In the genomic region with DNA sequence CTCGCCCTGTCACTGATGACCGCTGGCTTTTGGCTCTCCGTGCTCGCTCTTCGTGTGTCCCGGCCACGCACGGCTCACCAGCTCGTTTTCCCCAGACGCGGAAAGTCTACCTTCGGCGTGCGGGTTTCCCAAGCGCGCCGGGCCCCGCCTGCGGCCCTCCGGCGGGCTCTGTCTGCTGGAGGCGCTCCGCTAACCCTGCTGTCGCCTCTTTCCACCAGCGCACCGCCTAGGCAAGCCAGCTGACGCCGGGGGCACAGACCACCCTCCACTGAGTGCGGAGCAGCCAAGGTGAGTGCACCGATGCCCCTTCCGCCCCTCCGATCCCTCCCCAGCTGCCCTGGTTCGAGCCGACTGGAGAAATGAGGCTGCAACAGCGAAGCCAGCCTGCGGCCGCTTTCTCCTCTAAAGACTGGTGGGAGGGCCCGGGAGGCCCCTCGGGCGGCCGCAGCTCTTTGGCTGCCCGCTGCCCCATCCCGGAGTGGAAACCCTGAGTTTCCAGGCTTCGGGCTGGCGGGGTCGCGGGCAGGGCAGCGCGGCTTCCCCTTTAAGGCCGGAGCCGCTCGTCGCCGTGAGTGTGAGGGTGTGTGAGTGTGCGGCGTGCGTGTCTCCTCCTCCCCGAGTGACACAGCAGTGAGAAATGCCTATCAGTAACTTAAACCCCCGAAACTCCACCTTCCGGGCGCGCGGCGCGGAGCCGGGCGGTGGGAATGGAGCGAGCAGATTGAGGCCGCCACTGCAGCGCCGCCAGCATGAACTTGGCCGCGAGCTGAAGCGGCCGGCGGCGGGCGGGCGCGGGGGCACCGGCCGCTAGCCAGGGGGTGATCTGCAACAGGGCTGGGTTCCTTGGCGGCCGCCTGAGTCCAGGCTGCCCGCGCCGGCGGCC, we compare ENCODE assay signal across 1 cellular context.
A peak's percentile ranks its signal among the peaks of the same experiment; 100 is the strongest.
TF ChIP-seq lines count a peak whose summit lies in the region.

A gene with protein sequence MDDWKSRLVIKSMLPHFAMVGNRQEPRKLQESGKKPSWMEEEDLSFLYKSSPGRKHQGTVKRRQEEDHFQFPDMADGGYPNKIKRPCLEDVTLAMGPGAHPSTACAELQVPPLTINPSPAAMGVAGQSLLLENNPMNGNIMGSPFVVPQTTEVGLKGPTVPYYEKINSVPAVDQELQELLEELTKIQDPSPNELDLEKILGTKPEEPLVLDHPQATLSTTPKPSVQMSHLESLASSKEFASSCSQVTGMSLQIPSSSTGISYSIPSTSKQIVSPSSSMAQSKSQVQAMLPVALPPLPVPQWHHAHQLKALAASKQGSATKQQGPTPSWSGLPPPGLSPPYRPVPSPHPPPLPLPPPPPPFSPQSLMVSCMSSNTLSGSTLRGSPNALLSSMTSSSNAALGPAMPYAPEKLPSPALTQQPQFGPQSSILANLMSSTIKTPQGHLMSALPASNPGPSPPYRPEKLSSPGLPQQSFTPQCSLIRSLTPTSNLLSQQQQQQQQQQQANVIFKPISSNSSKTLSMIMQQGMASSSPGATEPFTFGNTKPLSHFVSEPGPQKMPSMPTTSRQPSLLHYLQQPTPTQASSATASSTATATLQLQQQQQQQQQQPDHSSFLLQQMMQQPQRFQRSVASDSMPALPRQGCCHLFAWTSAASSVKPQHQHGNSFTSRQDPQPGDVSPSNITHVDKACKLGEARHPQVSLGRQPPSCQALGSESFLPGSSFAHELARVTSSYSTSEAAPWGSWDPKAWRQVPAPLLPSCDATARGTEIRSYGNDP (plus strand): TSS at position 719 of the 883 bp plus-strand sequence. CDS start 82,200 bp downstream, outside the sequence.

TF ChIP-seq in HEK293, 187 proteins besides CTCF, POLR2A, EP300 and RAD21 (continued from another document):
- TF ChIP-seq, protein P1, sequence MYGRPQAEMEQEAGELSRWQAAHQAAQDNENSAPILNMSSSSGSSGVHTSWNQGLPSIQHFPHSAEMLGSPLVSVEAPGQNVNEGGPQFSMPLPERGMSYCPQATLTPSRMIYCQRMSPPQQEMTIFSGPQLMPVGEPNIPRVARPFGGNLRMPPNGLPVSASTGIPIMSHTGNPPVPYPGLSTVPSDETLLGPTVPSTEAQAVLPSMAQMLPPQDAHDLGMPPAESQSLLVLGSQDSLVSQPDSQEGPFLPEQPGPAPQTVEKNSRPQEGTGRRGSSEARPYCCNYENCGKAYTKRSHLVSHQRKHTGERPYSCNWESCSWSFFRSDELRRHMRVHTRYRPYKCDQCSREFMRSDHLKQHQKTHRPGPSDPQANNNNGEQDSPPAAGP (tag by site-specific recombination; IDR thresholded peaks at IDR 0.05) = no peak
- TF ChIP-seq, protein P2, sequence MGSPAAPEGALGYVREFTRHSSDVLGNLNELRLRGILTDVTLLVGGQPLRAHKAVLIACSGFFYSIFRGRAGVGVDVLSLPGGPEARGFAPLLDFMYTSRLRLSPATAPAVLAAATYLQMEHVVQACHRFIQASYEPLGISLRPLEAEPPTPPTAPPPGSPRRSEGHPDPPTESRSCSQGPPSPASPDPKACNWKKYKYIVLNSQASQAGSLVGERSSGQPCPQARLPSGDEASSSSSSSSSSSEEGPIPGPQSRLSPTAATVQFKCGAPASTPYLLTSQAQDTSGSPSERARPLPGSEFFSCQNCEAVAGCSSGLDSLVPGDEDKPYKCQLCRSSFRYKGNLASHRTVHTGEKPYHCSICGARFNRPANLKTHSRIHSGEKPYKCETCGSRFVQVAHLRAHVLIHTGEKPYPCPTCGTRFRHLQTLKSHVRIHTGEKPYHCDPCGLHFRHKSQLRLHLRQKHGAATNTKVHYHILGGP (tag by site-specific recombination; IDR thresholded peaks at IDR 0.05) = no peak
- TF ChIP-seq GLIS1 (tag by site-specific recombination; IDR thresholded peaks at IDR 0.05) = peak; percentile 24; the same call in 1 of the 2 replicates
- TF ChIP-seq, protein P3, sequence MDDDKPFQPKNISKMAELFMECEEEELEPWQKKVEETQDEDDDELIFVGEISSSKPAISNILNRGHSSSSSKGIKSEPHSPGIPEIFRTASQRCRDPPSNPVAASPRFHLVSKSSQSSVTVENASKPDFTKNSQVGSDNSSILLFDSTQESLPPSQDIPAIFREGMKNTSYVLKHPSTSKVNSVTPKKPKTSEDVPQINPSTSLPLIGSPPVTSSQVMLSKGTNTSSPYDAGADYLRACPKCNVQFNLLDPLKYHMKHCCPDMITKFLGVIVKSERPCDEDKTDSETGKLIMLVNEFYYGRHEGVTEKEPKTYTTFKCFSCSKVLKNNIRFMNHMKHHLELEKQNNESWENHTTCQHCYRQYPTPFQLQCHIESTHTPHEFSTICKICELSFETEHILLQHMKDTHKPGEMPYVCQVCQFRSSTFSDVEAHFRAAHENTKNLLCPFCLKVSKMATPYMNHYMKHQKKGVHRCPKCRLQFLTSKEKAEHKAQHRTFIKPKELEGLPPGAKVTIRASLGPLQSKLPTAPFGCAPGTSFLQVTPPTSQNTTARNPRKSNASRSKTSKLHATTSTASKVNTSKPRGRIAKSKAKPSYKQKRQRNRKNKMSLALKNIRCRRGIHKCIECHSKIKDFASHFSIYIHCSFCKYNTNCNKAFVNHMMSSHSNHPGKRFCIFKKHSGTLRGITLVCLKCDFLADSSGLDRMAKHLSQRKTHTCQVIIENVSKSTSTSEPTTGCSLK (tag by site-specific recombination; IDR thresholded peaks at IDR 0.05) = no peak
- peak; percentile 77 for TF ChIP-seq ZNF335 (tag by site-specific recombination; conservative IDR thresholded peaks at IDR 0.05)
- TF ChIP-seq, protein P4, sequence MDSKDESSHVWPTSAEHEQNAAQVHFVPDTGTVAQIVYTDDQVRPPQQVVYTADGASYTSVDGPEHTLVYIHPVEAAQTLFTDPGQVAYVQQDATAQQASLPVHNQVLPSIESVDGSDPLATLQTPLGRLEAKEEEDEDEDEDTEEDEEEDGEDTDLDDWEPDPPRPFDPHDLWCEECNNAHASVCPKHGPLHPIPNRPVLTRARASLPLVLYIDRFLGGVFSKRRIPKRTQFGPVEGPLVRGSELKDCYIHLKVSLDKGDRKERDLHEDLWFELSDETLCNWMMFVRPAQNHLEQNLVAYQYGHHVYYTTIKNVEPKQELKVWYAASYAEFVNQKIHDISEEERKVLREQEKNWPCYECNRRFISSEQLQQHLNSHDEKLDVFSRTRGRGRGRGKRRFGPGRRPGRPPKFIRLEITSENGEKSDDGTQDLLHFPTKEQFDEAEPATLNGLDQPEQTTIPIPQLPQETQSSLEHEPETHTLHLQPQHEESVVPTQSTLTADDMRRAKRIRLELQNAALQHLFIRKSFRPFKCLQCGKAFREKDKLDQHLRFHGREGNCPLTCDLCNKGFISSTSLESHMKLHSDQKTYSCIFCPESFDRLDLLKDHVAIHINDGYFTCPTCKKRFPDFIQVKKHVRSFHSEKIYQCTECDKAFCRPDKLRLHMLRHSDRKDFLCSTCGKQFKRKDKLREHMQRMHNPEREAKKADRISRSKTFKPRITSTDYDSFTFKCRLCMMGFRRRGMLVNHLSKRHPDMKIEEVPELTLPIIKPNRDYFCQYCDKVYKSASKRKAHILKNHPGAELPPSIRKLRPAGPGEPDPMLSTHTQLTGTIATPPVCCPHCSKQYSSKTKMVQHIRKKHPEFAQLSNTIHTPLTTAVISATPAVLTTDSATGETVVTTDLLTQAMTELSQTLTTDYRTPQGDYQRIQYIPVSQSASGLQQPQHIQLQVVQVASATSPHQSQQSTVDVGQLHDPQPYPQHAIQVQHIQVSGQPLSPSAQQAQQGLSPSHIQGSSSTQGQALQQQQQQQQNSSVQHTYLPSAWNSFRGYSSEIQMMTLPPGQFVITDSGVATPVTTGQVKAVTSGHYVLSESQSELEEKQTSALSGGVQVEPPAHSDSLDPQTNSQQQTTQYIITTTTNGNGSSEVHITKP (tag by site-specific recombination; IDR thresholded peaks at IDR 0.05) = no peak
- peak; percentile 40; the same call in 1 of the 2 replicates for TF ChIP-seq ZNF2 (tag by site-specific recombination; IDR thresholded peaks at IDR 0.05)
- no peak for TF ChIP-seq ZNF146 (tag by site-specific recombination; IDR thresholded peaks at IDR 0.05)
- peak; percentile 41; the same call in 1 of the 2 replicates for TF ChIP-seq ZBTB17 (tag by site-specific recombination; IDR thresholded peaks at IDR 0.05)
- no peak for TF ChIP-seq ZNF785 (tag by site-specific recombination; IDR thresholded peaks at IDR 0.05)
- no peak for TF ChIP-seq ZBTB21 (tag by site-specific recombination; IDR thresholded peaks at IDR 0.05)
- TF ChIP-seq ZNF600 (tag by site-specific recombination; IDR thresholded peaks at IDR 0.05) = 0 out of 2 replicates have a peak, but pooled peaks have one; percentile 23
- TF ChIP-seq ZNF133 (tag by site-specific recombination; IDR thresholded peaks at IDR 0.05) = no peak
- no peak for TF ChIP-seq ZNF223 (tag by site-specific recombination; IDR thresholded peaks at IDR 0.05)
- peak; percentile 42; the same call in 1 of the 2 replicates for TF ChIP-seq ZBTB20 (tag by site-specific recombination; IDR thresholded peaks at IDR 0.05)
- no peak for TF ChIP-seq ZNF768 (tag by site-specific recombination; IDR thresholded peaks at IDR 0.05)
- TF ChIP-seq ZNF341 (tag by site-specific recombination; IDR thresholded peaks at IDR 0.05; ENCODE audit: low read depth) = no peak
TF ChIP-seq in HEK293: peak in this region for 16.
